8 cellular contexts compared by ENCODE assay signal in the genomic region with DNA sequence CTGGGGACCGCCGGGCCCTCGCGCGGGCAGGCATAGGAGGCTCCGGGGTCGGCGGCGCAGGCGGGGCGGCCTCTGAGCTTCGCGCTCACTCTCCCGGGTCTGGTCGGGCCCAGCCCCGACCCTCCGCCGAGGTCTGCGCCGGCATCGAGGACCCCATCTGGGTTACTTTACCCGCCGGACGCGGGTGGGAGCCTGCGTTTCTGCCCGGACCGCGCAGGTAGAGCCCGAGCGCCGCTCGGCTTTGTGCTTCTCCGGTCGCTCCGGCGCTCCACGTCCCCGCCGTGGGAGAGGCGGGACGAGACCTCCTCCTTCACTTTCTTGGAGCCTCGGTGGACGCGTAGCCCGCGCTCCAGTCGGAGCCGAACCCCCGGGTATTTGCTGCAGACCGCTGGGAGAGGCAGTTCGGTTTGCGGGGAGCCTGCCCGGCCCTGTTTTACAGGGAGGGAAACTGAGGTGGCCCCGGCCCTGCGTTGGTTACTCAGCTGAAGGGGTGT.
DNase-seq lines count a peak whose midpoint lies in the region; ATAC-seq and TF ChIP-seq lines count a peak whose summit lies in the region.

No MANE protein-coding gene starts in this region.

- POLR2A ChIA-PET in SK-N-SH (lab: Yijun Ruan, JAX), result no interaction called here

- peaks cover 68% of the 10 kb centered on the region for H3K79me2 ChIP-seq in SK-N-SH (ENCODE audit: insufficient read depth)

- no peak for TF ChIP-seq EP300 in SK-N-SH (IDR thresholded peaks at IDR 0.05; ENCODE audit: borderline replicate concordance in 1 of 2, low read depth in 1 of 2, low read length in 1 of 2)

- no peak for TF ChIP-seq RAD21 in SK-N-SH (IDR thresholded peaks at IDR 0.05; ENCODE audit: low read length)

- H2AFZ ChIP-seq in SK-N-SH (ENCODE audit: low read depth), result no peak overlapping the region

- H3K9ac ChIP-seq in SK-N-SH, result peak overlapping the region; percentile 79

- no peaks in the 10 kb centered on the region for H3K27me3 ChIP-seq in SK-N-SH (ENCODE audit: insufficient read depth)

- H3K36me3 ChIP-seq in SK-N-SH (replicated peaks in 1 of 2; ENCODE audit: control insufficient read depth in 1 of 2, insufficient read depth in 2 of 2, low read length in 1 of 2), result no peaks in the 10 kb centered on the region

- peaks cover 7 to 30% of the 10 kb centered on the region in 2 experiments; a peak in 3 of 4 replicates for H3K4me1 ChIP-seq in SK-N-SH (ENCODE audit: control insufficient read depth in 1 of 2, insufficient read depth in 2 of 2, low read depth in 1 of 2, low read length in 1 of 2)

- no peaks in the 10 kb centered on the region for H3F3A ChIP-seq in SK-N-SH (replicated peaks; ENCODE audit: insufficient read depth)

- H4K20me1 ChIP-seq in SK-N-SH (ENCODE audit: insufficient read depth), result peaks cover 48% of the 10 kb centered on the region

- H3K4me2 ChIP-seq in SK-N-SH, result peak overlapping the region; percentile 93

- WGBS in SK-N-SH (ENCODE audit: low lambda C conversion rate), result 7% methylated on average over 20 of the region's 56 CpGs

- H3K27ac ChIP-seq in SK-N-SH (ENCODE audit: low read depth in 2 of 2, low read length in 1 of 2), result peak overlapping the region in 1 of 2 experiments; percentile 35; a peak in 2 of 4 replicates

- intact Hi-C loops in posterior vena cava (cut with DNase I), result no loop called here

- DNase-seq in EL, result peak; percentile 23
- DNase-seq in SK-N-SH, result no peak
- DNase-seq in fibroblast of mammary gland (ENCODE audit: low read depth), result no peak
- peak; percentile 80 for DNase-seq in posterior vena cava (ENCODE audit: low spot score)
- DNase-seq in DMS79 (lab: John Stamatoyannopoulos, UW), result no peak
- DNase-seq in RKO (ENCODE audit: low spot score), result no peak
- no peak for DNase-seq in GF-D8 (lab: John Stamatoyannopoulos, UW)

- H3K4me3 ChIP-seq in SK-N-SH (ENCODE audit: low read depth in 2 of 2, low read length in 1 of 2), result peak overlapping the region; percentile 59 to 81
- peak overlapping the region; percentile 79 for H3K4me3 ChIP-seq in fibroblast of mammary gland (ENCODE audit: control insufficient read depth, low read depth, low read length)

- CTCF ChIA-PET in SK-N-SH (lab: Yijun Ruan, JAX), result interaction anchor here (0.7 to 1.0 kb wide), 2 partner anchors 14 to 413 kb away, joined by 3 to 4 read pairs; no protein-coding TSS in a partner anchor

- ATAC-seq in HG03439 (IDR thresholded peaks at IDR 0.05; ENCODE audit: unreplicated experiment), result no peak

- H3K9me3 ChIP-seq in SK-N-SH, result no peaks in the 10 kb centered on the region

- no peaks in the 10 kb centered on the region for H3K9me2 ChIP-seq in SK-N-SH

- TF ChIP-seq CTCF in SK-N-SH (IDR thresholded peaks at IDR 0.05) (no peak), fibroblast of mammary gland (conservative IDR thresholded peaks at IDR 0.05; ENCODE audit: control insufficient read depth, insufficient read depth, low read depth, low read length) (no peak)

TF ChIP-seq in SK-N-SH, 30 proteins besides CTCF, POLR2A, EP300 and RAD21:
- no peak for TF ChIP-seq POLR2AphosphoS5 (IDR thresholded peaks at IDR 0.05; ENCODE audit: low read depth, low read length)
- no peak for TF ChIP-seq NFIC (IDR thresholded peaks at IDR 0.05; ENCODE audit: borderline replicate concordance)
- TF ChIP-seq, protein P1, sequence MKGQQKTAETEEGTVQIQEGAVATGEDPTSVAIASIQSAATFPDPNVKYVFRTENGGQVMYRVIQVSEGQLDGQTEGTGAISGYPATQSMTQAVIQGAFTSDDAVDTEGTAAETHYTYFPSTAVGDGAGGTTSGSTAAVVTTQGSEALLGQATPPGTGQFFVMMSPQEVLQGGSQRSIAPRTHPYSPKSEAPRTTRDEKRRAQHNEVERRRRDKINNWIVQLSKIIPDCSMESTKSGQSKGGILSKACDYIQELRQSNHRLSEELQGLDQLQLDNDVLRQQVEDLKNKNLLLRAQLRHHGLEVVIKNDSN (IDR thresholded peaks at IDR 0.05; ENCODE audit: borderline replicate concordance, low read depth), result no peak
- no peak for TF ChIP-seq SIN3A (IDR thresholded peaks at IDR 0.05; ENCODE audit: borderline replicate concordance, low read depth, low read length)
- no peak for TF ChIP-seq TEAD4 (IDR thresholded peaks at IDR 0.05; ENCODE audit: borderline replicate concordance, insufficient read depth)

Comparison
In these comparisons a context has a peak if more than half of its experiments do, and no peak if none do; other contexts are left out.
1. DNase-seq: peak in EL (single experiment) and posterior vena cava (single experiment); none in SK-N-SH (single experiment), fibroblast of mammary gland (single experiment), DMS79 (single experiment), RKO (single experiment) and GF-D8 (single experiment).